Comparison of ENCODE assay signal across 1 cellular context in the genomic region with DNA sequence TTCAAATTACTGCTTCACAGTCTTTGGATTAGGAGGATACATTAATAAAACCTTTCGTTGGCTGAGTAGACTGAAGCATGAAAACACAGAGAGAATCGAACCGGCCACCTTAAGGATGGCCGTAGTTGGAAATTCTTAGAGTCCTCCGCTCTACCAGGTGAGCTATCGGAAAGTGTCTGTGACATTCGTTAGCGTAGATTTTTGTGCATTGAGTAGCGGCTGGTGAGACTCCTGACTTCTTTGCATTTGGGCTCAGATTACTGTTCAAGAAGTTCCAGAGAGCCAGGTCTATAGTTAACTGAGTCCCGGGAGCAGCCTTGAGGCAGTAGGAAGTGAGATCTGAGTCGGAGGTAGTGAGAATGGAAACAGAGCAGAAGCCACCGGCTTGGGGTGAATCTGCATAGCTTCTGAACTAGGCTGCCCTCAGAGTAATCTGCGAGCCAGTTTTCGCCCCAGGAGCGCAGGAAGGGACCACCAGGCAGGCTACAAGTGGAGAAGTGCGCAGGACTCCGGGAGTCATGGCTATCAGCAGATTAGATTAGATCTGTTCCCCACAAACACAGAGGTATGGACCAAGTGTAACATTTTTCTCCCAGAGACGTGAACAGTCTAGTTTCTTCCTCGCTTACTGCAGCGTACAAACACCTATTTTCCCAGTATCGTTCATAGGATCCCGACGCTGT.
A peak's percentile ranks its signal among the peaks of the same experiment; 100 is the strongest.
TF ChIP-seq lines count a peak whose summit lies in the region.

No MANE protein-coding gene starts in this region.

TF ChIP-seq in HEK293, 187 proteins besides CTCF, POLR2A, EP300 and RAD21 (continued from another document):
- TF ChIP-seq, protein P1, sequence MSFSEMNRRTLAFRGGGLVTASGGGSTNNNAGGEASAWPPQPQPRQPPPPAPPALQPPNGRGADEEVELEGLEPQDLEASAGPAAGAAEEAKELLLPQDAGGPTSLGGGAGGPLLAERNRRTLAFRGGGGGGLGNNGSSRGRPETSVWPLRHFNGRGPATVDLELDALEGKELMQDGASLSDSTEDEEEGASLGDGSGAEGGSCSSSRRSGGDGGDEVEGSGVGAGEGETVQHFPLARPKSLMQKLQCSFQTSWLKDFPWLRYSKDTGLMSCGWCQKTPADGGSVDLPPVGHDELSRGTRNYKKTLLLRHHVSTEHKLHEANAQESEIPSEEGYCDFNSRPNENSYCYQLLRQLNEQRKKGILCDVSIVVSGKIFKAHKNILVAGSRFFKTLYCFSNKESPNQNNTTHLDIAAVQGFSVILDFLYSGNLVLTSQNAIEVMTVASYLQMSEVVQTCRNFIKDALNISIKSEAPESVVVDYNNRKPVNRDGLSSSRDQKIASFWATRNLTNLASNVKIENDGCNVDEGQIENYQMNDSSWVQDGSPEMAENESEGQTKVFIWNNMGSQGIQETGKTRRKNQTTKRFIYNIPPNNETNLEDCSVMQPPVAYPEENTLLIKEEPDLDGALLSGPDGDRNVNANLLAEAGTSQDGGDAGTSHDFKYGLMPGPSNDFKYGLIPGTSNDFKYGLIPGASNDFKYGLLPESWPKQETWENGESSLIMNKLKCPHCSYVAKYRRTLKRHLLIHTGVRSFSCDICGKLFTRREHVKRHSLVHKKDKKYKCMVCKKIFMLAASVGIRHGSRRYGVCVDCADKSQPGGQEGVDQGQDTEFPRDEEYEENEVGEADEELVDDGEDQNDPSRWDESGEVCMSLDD (tag by site-specific recombination; IDR thresholded peaks at IDR 0.05): no peak
- TF ChIP-seq ZNF391 (tag by site-specific recombination; IDR thresholded peaks at IDR 0.05; ENCODE audit: borderline replicate concordance, low read depth) (0 out of 2 replicates have a peak, but pooled peaks have one; percentile 19), ZNF660 (tag by site-specific recombination; IDR thresholded peaks at IDR 0.05) (peak; percentile 74), ZXDB (tag by site-specific recombination; IDR thresholded peaks at IDR 0.05) (peak; percentile 55), SCRT2 (tag by site-specific recombination; IDR thresholded peaks at IDR 0.05) (peak; percentile 36; the same call in 1 of the 2 replicates), ZNF366 (tag by site-specific recombination; conservative IDR thresholded peaks at IDR 0.05) (peak; percentile 76; the same call in 1 of the 2 replicates), ZNF629 (tag by site-specific recombination; IDR thresholded peaks at IDR 0.05) (peak; percentile 57; the same call in 1 of the 2 replicates), ZNF600 (tag by site-specific recombination; IDR thresholded peaks at IDR 0.05) (0 out of 2 replicates have a peak, but pooled peaks have one; percentile 51), ZBTB17 (tag by site-specific recombination; IDR thresholded peaks at IDR 0.05) (peak; percentile 93), SP7 (tag by site-specific recombination; IDR thresholded peaks at IDR 0.05) (peak; percentile 45), ZNF791 (tag by site-specific recombination; IDR thresholded peaks at IDR 0.05) (no peak), KLF8 (tag by site-specific recombination; IDR thresholded peaks at IDR 0.05) (peak; percentile 56; the same call in 1 of the 2 replicates), ZBTB20 (tag by site-specific recombination; IDR thresholded peaks at IDR 0.05) (peak; percentile 56), YY2 (tag by site-specific recombination; IDR thresholded peaks at IDR 0.05) (no peak), ZNF521 (tag by site-specific recombination; IDR thresholded peaks at IDR 0.05) (no peak), SP3 (tag by site-specific recombination; IDR thresholded peaks at IDR 0.05) (0 out of 2 replicates have a peak, but pooled peaks have one; percentile 20), ZBTB7A (tag by site-specific recombination; IDR thresholded peaks at IDR 0.05; ENCODE audit: low read depth) (no peak), SCRT1 (tag by site-specific recombination; IDR thresholded peaks at IDR 0.05; ENCODE audit: borderline replicate concordance) (0 out of 2 replicates have a peak, but pooled peaks have one; percentile 11), ZSCAN30 (tag by site-specific recombination; IDR thresholded peaks at IDR 0.05) (peak; percentile 72), ZNF561 (tag by site-specific recombination; IDR thresholded peaks at IDR 0.05; ENCODE audit: borderline replicate concordance) (0 out of 2 replicates have a peak, but pooled peaks have one; percentile 33), ZNF274 (IDR thresholded peaks at IDR 0.05; ENCODE audit: low read length) (no peak), ZNF274 (tag by site-specific recombination; IDR thresholded peaks at IDR 0.05; ENCODE audit: borderline replicate concordance) (no peak), TRIM28 (IDR thresholded peaks at IDR 0.05; ENCODE audit: borderline replicate concordance, low read length) (peak; percentile 82; the same call in 1 of the 2 replicates)
- TF ChIP-seq, protein P2, sequence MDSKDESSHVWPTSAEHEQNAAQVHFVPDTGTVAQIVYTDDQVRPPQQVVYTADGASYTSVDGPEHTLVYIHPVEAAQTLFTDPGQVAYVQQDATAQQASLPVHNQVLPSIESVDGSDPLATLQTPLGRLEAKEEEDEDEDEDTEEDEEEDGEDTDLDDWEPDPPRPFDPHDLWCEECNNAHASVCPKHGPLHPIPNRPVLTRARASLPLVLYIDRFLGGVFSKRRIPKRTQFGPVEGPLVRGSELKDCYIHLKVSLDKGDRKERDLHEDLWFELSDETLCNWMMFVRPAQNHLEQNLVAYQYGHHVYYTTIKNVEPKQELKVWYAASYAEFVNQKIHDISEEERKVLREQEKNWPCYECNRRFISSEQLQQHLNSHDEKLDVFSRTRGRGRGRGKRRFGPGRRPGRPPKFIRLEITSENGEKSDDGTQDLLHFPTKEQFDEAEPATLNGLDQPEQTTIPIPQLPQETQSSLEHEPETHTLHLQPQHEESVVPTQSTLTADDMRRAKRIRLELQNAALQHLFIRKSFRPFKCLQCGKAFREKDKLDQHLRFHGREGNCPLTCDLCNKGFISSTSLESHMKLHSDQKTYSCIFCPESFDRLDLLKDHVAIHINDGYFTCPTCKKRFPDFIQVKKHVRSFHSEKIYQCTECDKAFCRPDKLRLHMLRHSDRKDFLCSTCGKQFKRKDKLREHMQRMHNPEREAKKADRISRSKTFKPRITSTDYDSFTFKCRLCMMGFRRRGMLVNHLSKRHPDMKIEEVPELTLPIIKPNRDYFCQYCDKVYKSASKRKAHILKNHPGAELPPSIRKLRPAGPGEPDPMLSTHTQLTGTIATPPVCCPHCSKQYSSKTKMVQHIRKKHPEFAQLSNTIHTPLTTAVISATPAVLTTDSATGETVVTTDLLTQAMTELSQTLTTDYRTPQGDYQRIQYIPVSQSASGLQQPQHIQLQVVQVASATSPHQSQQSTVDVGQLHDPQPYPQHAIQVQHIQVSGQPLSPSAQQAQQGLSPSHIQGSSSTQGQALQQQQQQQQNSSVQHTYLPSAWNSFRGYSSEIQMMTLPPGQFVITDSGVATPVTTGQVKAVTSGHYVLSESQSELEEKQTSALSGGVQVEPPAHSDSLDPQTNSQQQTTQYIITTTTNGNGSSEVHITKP (tag by site-specific recombination; IDR thresholded peaks at IDR 0.05): peak; percentile 51; the same call in 1 of the 2 replicates
- TF ChIP-seq, protein P3, sequence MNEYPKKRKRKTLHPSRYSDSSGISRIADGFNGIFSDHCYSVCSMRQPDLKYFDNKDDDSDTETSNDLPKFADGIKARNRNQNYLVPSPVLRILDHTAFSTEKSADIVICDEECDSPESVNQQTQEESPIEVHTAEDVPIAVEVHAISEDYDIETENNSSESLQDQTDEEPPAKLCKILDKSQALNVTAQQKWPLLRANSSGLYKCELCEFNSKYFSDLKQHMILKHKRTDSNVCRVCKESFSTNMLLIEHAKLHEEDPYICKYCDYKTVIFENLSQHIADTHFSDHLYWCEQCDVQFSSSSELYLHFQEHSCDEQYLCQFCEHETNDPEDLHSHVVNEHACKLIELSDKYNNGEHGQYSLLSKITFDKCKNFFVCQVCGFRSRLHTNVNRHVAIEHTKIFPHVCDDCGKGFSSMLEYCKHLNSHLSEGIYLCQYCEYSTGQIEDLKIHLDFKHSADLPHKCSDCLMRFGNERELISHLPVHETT (tag by site-specific recombination; IDR thresholded peaks at IDR 0.05): 0 out of 2 replicates have a peak, but pooled peaks have one; percentile 25
- TF ChIP-seq, protein P4, sequence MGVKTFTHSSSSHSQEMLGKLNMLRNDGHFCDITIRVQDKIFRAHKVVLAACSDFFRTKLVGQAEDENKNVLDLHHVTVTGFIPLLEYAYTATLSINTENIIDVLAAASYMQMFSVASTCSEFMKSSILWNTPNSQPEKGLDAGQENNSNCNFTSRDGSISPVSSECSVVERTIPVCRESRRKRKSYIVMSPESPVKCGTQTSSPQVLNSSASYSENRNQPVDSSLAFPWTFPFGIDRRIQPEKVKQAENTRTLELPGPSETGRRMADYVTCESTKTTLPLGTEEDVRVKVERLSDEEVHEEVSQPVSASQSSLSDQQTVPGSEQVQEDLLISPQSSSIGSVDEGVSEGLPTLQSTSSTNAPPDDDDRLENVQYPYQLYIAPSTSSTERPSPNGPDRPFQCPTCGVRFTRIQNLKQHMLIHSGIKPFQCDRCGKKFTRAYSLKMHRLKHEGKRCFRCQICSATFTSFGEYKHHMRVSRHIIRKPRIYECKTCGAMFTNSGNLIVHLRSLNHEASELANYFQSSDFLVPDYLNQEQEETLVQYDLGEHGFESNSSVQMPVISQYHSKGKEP (tag by site-specific recombination; IDR thresholded peaks at IDR 0.05): peak; percentile 32; the same call in 1 of the 2 replicates
- TF ChIP-seq, protein P5, sequence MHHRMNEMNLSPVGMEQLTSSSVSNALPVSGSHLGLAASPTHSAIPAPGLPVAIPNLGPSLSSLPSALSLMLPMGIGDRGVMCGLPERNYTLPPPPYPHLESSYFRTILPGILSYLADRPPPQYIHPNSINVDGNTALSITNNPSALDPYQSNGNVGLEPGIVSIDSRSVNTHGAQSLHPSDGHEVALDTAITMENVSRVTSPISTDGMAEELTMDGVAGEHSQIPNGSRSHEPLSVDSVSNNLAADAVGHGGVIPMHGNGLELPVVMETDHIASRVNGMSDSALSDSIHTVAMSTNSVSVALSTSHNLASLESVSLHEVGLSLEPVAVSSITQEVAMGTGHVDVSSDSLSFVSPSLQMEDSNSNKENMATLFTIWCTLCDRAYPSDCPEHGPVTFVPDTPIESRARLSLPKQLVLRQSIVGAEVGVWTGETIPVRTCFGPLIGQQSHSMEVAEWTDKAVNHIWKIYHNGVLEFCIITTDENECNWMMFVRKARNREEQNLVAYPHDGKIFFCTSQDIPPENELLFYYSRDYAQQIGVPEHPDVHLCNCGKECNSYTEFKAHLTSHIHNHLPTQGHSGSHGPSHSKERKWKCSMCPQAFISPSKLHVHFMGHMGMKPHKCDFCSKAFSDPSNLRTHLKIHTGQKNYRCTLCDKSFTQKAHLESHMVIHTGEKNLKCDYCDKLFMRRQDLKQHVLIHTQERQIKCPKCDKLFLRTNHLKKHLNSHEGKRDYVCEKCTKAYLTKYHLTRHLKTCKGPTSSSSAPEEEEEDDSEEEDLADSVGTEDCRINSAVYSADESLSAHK (tag by site-specific recombination; IDR thresholded peaks at IDR 0.05): no peak
- TF ChIP-seq, protein P6, sequence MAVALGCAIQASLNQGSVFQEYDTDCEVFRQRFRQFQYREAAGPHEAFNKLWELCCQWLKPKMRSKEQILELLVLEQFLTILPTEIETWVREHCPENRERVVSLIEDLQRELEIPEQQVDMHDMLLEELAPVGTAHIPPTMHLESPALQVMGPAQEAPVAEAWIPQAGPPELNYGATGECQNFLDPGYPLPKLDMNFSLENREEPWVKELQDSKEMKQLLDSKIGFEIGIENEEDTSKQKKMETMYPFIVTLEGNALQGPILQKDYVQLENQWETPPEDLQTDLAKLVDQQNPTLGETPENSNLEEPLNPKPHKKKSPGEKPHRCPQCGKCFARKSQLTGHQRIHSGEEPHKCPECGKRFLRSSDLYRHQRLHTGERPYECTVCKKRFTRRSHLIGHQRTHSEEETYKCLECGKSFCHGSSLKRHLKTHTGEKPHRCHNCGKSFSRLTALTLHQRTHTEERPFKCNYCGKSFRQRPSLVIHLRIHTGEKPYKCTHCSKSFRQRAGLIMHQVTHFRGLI (tag by site-specific recombination; IDR thresholded peaks at IDR 0.05): no peak
